1 cellular context compared by ENCODE assay signal in genomic region chr22:42649261-42650056, GRCh38.
A peak's percentile ranks its signal among the peaks of the same experiment; 100 is the strongest.
TF ChIP-seq lines count a peak whose summit lies in the region.

Gene CYB5R3, minus strand, starts transcription at chr22:42649392. Its CDS starts 77 bp downstream, at chr22:42649315.

TF ChIP-seq in HepG2, 621 proteins besides CTCF, POLR2A, EP300 and RAD21 (continued from another document and continues in another):
- TF ChIP-seq ZBTB46 (CRISPR knock-in tag; IDR thresholded peaks at IDR 0.05; ENCODE audit: borderline replicate concordance) (no peak), ZNF431 (CRISPR knock-in tag; IDR thresholded peaks at IDR 0.05; ENCODE audit: borderline replicate concordance, low read depth) (no peak), ZBED4 (CRISPR knock-in tag; IDR thresholded peaks at IDR 0.05; ENCODE audit: borderline replicate concordance) (no peak), ZNF143 (CRISPR knock-in tag; IDR thresholded peaks at IDR 0.05) (no peak), CREB3 (CRISPR knock-in tag; IDR thresholded peaks at IDR 0.05) (no peak), SIX4 (CRISPR knock-in tag; IDR thresholded peaks at IDR 0.05) (no peak), ARNTL (CRISPR knock-in tag; IDR thresholded peaks at IDR 0.05) (no peak), PCBP1 (IDR thresholded peaks at IDR 0.05; ENCODE audit: borderline replicate concordance, low read depth, low read length) (0 out of 2 replicates have a peak, but pooled peaks have one; percentile 29), ATF1 (CRISPR knock-in tag; IDR thresholded peaks at IDR 0.05) (no peak), SNRNP70 (IDR thresholded peaks at IDR 0.05; ENCODE audit: low read depth, low read length) (no peak), ZKSCAN5 (CRISPR knock-in tag; IDR thresholded peaks at IDR 0.05) (no peak), ZNF563 (CRISPR knock-in tag; IDR thresholded peaks at IDR 0.05) (no peak), DMAP1 (CRISPR knock-in tag; IDR thresholded peaks at IDR 0.05) (no peak; the same call in 1 of the 2 replicates), ZNF280B (CRISPR knock-in tag; IDR thresholded peaks at IDR 0.05; ENCODE audit: borderline replicate concordance) (no peak), YY1 (IDR thresholded peaks at IDR 0.05; ENCODE audit: insufficient read depth, insufficient replicate concordance, low read depth, low read length) (peak; percentile 90), TAF1 (CRISPR knock-in tag; IDR thresholded peaks at IDR 0.05) (no peak; the same call in 1 of the 2 replicates), REPIN1 (CRISPR knock-in tag; IDR thresholded peaks at IDR 0.05; ENCODE audit: borderline replicate concordance, low read depth) (0 out of 2 replicates have a peak, but pooled peaks have one; percentile 28), U2AF2 (IDR thresholded peaks at IDR 0.05; ENCODE audit: low read depth, low read length) (no peak), ZNF549 (CRISPR knock-in tag; IDR thresholded peaks at IDR 0.05) (no peak), ZNF160 (CRISPR knock-in tag; IDR thresholded peaks at IDR 0.05) (no peak), ZNF142 (CRISPR knock-in tag; IDR thresholded peaks at IDR 0.05) (no peak), ZNF10 (CRISPR knock-in tag; IDR thresholded peaks at IDR 0.05; ENCODE audit: borderline replicate concordance, low read depth) (no peak), ZNF224 (CRISPR knock-in tag; IDR thresholded peaks at IDR 0.05) (no peak), ZNF672 (CRISPR knock-in tag; IDR thresholded peaks at IDR 0.05) (no peak), NR2C2 (CRISPR knock-in tag; IDR thresholded peaks at IDR 0.05; ENCODE audit: borderline replicate concordance) (no peak), GATAD2A (CRISPR knock-in tag; IDR thresholded peaks at IDR 0.05) (no peak), ZNF383 (CRISPR knock-in tag; IDR thresholded peaks at IDR 0.05; ENCODE audit: borderline replicate concordance) (no peak), HDAC1 (CRISPR knock-in tag; IDR thresholded peaks at IDR 0.05) (no peak; the same call in 1 of the 2 replicates), ZFYVE20 (CRISPR knock-in tag; IDR thresholded peaks at IDR 0.05; ENCODE audit: borderline replicate concordance, low read depth) (no peak), BORCS8-MEF2B (CRISPR knock-in tag; IDR thresholded peaks at IDR 0.05) (no peak), REL (CRISPR knock-in tag; conservative IDR thresholded peaks at IDR 0.05) (no peak), FOSL1 (CRISPR knock-in tag; IDR thresholded peaks at IDR 0.05; ENCODE audit: borderline replicate concordance) (no peak), CENPT (CRISPR knock-in tag; IDR thresholded peaks at IDR 0.05; ENCODE audit: low read depth) (no peak), ZNF331 (CRISPR knock-in tag; IDR thresholded peaks at IDR 0.05) (0 out of 2 replicates have a peak, but pooled peaks have one; percentile 34), RERE (CRISPR knock-in tag; IDR thresholded peaks at IDR 0.05; ENCODE audit: low read depth) (no peak), ZNF124 (CRISPR knock-in tag; IDR thresholded peaks at IDR 0.05) (no peak)
